13 cellular contexts compared by ENCODE assay signal in the genomic region with DNA sequence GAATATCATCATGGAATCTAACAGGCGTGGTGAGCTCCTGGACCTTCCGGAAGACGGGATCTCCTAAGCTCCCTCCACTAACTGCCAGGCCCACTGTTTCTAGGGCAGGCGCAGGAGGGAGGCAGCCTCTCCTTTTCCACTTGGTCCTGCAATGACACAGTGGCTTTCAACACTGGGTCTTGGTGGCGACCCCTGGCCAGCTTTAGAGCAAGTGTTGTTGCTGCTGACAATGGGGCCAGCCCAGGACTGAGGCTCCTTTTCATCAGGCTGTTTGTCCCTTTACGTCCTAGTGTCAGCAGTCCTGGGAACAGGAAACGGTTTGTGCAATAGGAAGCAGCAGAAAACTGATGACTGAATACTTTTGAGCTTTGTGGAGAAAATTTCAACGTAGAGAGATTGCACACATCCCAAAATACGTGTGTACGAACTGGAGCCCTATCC. TPM values are rescaled to one million over a fixed set of nuclear protein-coding genes. Genes with fewer than 3 reads are reported as not detected.
DNase-seq lines count a peak whose midpoint lies in the region; ATAC-seq, FAIRE-seq and TF ChIP-seq lines count a peak whose summit lies in the region.
"Had no signal": no experiment of that assay in that cellular context is flagged by ENCODE, and none has a peak within 500 bp of the region (broad histone marks: within the 10 kb centered on the region; RNA-seq: fewer than 3 reads in every experiment).

No MANE protein-coding gene starts in this region.

- POLR2A ChIA-PET in K562 (lab: Yijun Ruan, JAX): interaction anchor here (1.0 kb wide), 1 partner anchor 64 kb away, joined by 3 read pairs; no protein-coding TSS in a partner anchor

- no peak overlapping the region for H3K4me2 ChIP-seq in K562 (ENCODE audit: insufficient read depth, low read length)

- no peaks in the 10 kb centered on the region for H3K36me3 Mint-ChIP-seq in activated T-cell treated with anti-CD3 and anti-CD28 coated beads, Interleukin-2, amount 50 U/mL, for 24 hours (ENCODE audit: low read depth)

- no peak overlapping the region for H3K4me3 Mint-ChIP-seq in activated T-cell treated with anti-CD3 and anti-CD28 coated beads, Interleukin-2, amount 50 U/mL, for 24 hours

- CTCF ChIA-PET in K562 (lab: Yijun Ruan, JAX; ENCODE audit: low intra/inter-chr PET ratio): interaction anchor here (0.6 kb wide), 1 partner anchor 9 kb away, joined by 4 read pairs; no protein-coding TSS in a partner anchor

- intact Hi-C loops in K562 (cut with micrococcal nuclease) (loop anchor here (5.0 kb wide), 1 partner anchor 223 kb away; no protein-coding TSS in a partner anchor), right cardiac atrium (cut with DNase I) (loop anchor here in 2 of 4 donors (5.0 to 10.0 kb wide), 2 partner anchors 43 to 50 kb away; no protein-coding TSS in a partner anchor)

- peaks cover 14% of the 10 kb centered on the region for H3K4me1 Mint-ChIP-seq in activated T-cell treated with anti-CD3 and anti-CD28 coated beads, Interleukin-2, amount 50 U/mL, for 24 hours (ENCODE audit: low read depth)

- H4K20me1 ChIP-seq in K562 (replicated peaks; ENCODE audit: control insufficient read depth, insufficient read depth, low read length): no peaks in the 10 kb centered on the region

- TF ChIP-seq CTCF in K562 (IDR thresholded peaks at IDR 0.05 in 2 of 3, conservative IDR thresholded peaks at IDR 0.05 in 1 of 3; ENCODE audit: insufficient read depth in 2 of 3, low read depth in 1 of 3, low read length in 3 of 3): no peak

- no peaks in the 10 kb centered on the region for H3K4me1 ChIP-seq in K562 (replicated peaks in 1 of 2; ENCODE audit: control insufficient read depth in 2 of 2, insufficient read depth in 2 of 2, low read length in 2 of 2)
- peaks cover 8% of the 10 kb centered on the region for H3K4me1 ChIP-seq in right cardiac atrium (ENCODE audit: control insufficient read depth, insufficient read depth, low read length)
- H3K4me1 ChIP-seq in rectal smooth muscle tissue (ENCODE audit: control insufficient read depth, insufficient read depth, low read length): peaks cover 5% of the 10 kb centered on the region

- H3K9me3 ChIP-seq in K562 (replicated peaks; ENCODE audit: control insufficient read depth, insufficient read depth, low read depth, low read length) (no peaks in the 10 kb centered on the region), right cardiac atrium (ENCODE audit: control insufficient read depth, low read length) (no peaks in the 10 kb centered on the region)

- no TSS peak for BruUV-seq in K562 (replicated peaks; lab: Mats Ljungman, UMichigan)

- H3K36me3 ChIP-seq in K562 (ENCODE audit: control insufficient read depth, insufficient read depth, low read length) (no peaks in the 10 kb centered on the region), rectal smooth muscle tissue (ENCODE audit: control insufficient read depth, insufficient read depth, low read length) (no peaks in the 10 kb centered on the region)

- H3K79me2 ChIP-seq in K562 (ENCODE audit: control insufficient read depth, insufficient read depth, low read length): no peaks in the 10 kb centered on the region

- no peak for TF ChIP-seq EP300 in K562 (IDR thresholded peaks at IDR 0.05; ENCODE audit: low read length)

- FAIRE-seq in K562 (lab: Jason Lieb, UNC): no peak
- FAIRE-seq: small intestine had no signal

- peak; percentile 32 for ATAC-seq in K562
- ATAC-seq in right cardiac atrium: peak; percentile 84 to 87
- no peak for ATAC-seq in HG02973 (IDR thresholded peaks at IDR 0.05; ENCODE audit: unreplicated experiment)

- no peak for TF ChIP-seq RAD21 in K562 (CRISPR knock-in tag; conservative IDR thresholded peaks at IDR 0.05 in 1 of 2, IDR thresholded peaks at IDR 0.05 in 1 of 2)

- TF ChIP-seq POLR2A in K562 (conservative IDR thresholded peaks at IDR 0.05): no peak

- no peaks in the 10 kb centered on the region for H3K9me3 Mint-ChIP-seq in activated T-cell treated with anti-CD3 and anti-CD28 coated beads, Interleukin-2, amount 50 U/mL, for 24 hours
- H3K9me3 Mint-ChIP-seq: activated B cell treated with CpG ODN at 0.5 μM for 24 hours; activated naive CD8-positive, alpha-beta T cell treated with anti-CD3 and anti-CD28 coated beads, Interleukin-2, amount 50 U/mL, for 24 hours; stimulated activated naive CD8-positive, alpha-beta T cell treated with anti-CD3 and anti-CD28 coated beads, Interleukin-15, amount 100 ng/mL, for 72 hours had no signal

- H3K27ac ChIP-seq in K562 (ENCODE audit: extremely low read depth, low read depth, low read length) (no peak overlapping the region), right cardiac atrium (ENCODE audit: low read length) (peak overlapping the region; percentile 89), rectal smooth muscle tissue (ENCODE audit: low read depth, low read length) (peak overlapping the region; percentile 25)

- WGBS in K562 (ENCODE audit: insufficient coverage, low coverage, missing lambda C conversion rate): 50% methylated on average over 10 of the region's 10 CpGs
- WGBS in right cardiac atrium: 50% methylated on average over 10 of the region's 10 CpGs

- H3K4me3 ChIP-seq in K562 (no peak overlapping the region), right cardiac atrium (ENCODE audit: low read length) (no peak overlapping the region), rectal smooth muscle tissue (ENCODE audit: low read length) (no peak overlapping the region)

- no peaks in the 10 kb centered on the region for H3K9me1 ChIP-seq in K562 (ENCODE audit: control insufficient read depth, insufficient read depth, low read length)

- H3K27me3 Mint-ChIP-seq in activated T-cell treated with anti-CD3 and anti-CD28 coated beads, Interleukin-2, amount 50 U/mL, for 24 hours: no peaks in the 10 kb centered on the region
- H3K27me3 Mint-ChIP-seq: activated B cell treated with CpG ODN at 0.5 μM for 24 hours had no signal

- no peak overlapping the region for H3K27ac Mint-ChIP-seq in activated T-cell treated with anti-CD3 and anti-CD28 coated beads, Interleukin-2, amount 50 U/mL, for 24 hours

- in situ Hi-C loops in K562 (cut with MboI): no loop called here

- H3K9ac ChIP-seq in K562 (ENCODE audit: insufficient read depth in 1 of 2, low read depth in 2 of 2, low read length in 2 of 2) (no peak overlapping the region), rectal smooth muscle tissue (ENCODE audit: low read length) (no peak overlapping the region)

- H3K27me3 ChIP-seq in K562 (ENCODE audit: control insufficient read depth in 2 of 2, insufficient read depth in 2 of 2, low read length in 2 of 2) (peaks cover 0 to 4% of the 10 kb centered on the region in 2 experiments; a peak in 2 of 5 replicates), right cardiac atrium (ENCODE audit: control insufficient read depth, insufficient read depth) (no peaks in the 10 kb centered on the region), rectal smooth muscle tissue (ENCODE audit: control insufficient read depth, insufficient read depth, low read length) (no peaks in the 10 kb centered on the region)

- H2AFZ ChIP-seq in K562 (ENCODE audit: low read depth, low read length): no peak overlapping the region

- DNase-seq in GF-D8 (lab: John Stamatoyannopoulos, UW) (peak; percentile 40), K562 (ENCODE audit: extremely low read depth in 1 of 4, low spot score in 3 of 4) (no peak), right cardiac atrium (peak; percentile 43 to 77 (median 72)), RPMI8226 (no peak)
- no peak for DNase-seq in stimulated activated CD8-positive, alpha-beta memory T cell treated with anti-CD3 and anti-CD28 coated beads, Interleukin-4, amount 100 ng/mL, for 48 hours
- no peak for DNase-seq in activated T-cell treated with anti-CD3 and anti-CD28 coated beads, Interleukin-2, amount 50 U/mL, for 24 hours
- DNase-seq: activated naive CD8-positive, alpha-beta T cell treated with anti-CD3 and anti-CD28 coated beads, Interleukin-2, amount 50 U/mL, for 24 hours; Calu3; small intestine had no signal

TF ChIP-seq in K562, 482 proteins besides CTCF, POLR2A, EP300 and RAD21:
- no peak for TF ChIP-seq PTTG1 (tag; IDR thresholded peaks at IDR 0.05; ENCODE audit: low read depth)
- TF ChIP-seq C11orf30 (IDR thresholded peaks at IDR 0.05; ENCODE audit: low read depth): 0 out of 2 replicates have a peak, but pooled peaks have one; percentile 19
- peak; percentile 38; the same call in 1 of the 2 replicates for TF ChIP-seq ZNF316 (IDR thresholded peaks at IDR 0.05)

RNA-seq across cellular contexts. Expression of a gene that starts 9.7 kb away (rescaled TPM):
- total RNA-seq in K562 (2011; cell fraction: chromatin; rRNA removed; ENCODE audit: low replicate concordance): 91.7 and 174 TPM in 2 replicates
- total RNA-seq in K562 (2011; cell fraction: nucleolus; rRNA removed): 37.5 and 45.5 TPM in 2 replicates
- total RNA-seq in K562 (2011; cell fraction: nucleoplasm; rRNA removed): 95.0 and 184 TPM in 2 replicates
- total RNA-seq in K562 (2014; rRNA removed): 107 and 114 TPM in 2 replicates
- 123 and 145 TPM in 2 replicates for total RNA-seq in K562 (2014; rRNA removed; fragmentation: Illumina TruSeq; extraction: Trizol)
- 118 and 128 TPM in 2 replicates for total RNA-seq in K562 (2015; rRNA removed; fragmentation: Illumina TruSeq; extraction: Trizol)
- 129 and 142 TPM in 2 replicates for total RNA-seq in K562 (2021)
- polyA plus RNA-seq in K562 (2011; rRNA removed): 127 and 141 TPM in 2 replicates
- polyA plus RNA-seq in K562 (2011; cell fraction: cytosol; rRNA removed): 173 and 191 TPM in 2 replicates
- polyA plus RNA-seq in K562 (2011; cell fraction: nucleus; rRNA removed): 121 and 146 TPM in 2 replicates
- polyA plus RNA-seq in K562 (2012): 66.4 and 69.4 TPM in 2 replicates
- 170 and 215 TPM in 2 replicates for polyA plus RNA-seq in K562 (2014; fragmentation: Illumina TruSeq; extraction: Trizol)
- 10 to 100 TPM; 20.4 to 61.0 TPM for polyA plus RNA-seq in K562 (2014; fragmentation: Nextera tagmentation; extraction: Ambion mirVana)
- polyA plus RNA-seq in K562 (2014; rRNA removed): 91.1 and 92.9 TPM in 2 replicates
- 390 and 459 TPM in 2 replicates for polyA minus RNA-seq in K562 (2011; rRNA and poly(A)+ RNA removed)
- polyA minus RNA-seq in K562 (2011; cell fraction: cytosol; rRNA and poly(A)+ RNA removed): 157 and 234 TPM in 2 replicates
- 111 and 169 TPM in 2 replicates for polyA minus RNA-seq in K562 (2011; cell fraction: nucleus; rRNA and poly(A)+ RNA removed)
- total RNA-seq in right cardiac atrium: 100 to 1,000 TPM; 373 to 415 (median 375) TPM
- 100 TPM for polyA plus RNA-seq in right cardiac atrium

Comparison
In these comparisons a context has a peak if more than half of its experiments do, and no peak if none do; other contexts are left out.
1. DNase-seq: peak in GF-D8 (single experiment) and right cardiac atrium (3 of 3); none in K562 (0 of 4), stimulated activated CD8-positive, alpha-beta memory T cell treated with anti-CD3 and anti-CD28 coated beads, Interleukin-4, amount 100 ng/mL, for 48 hours (single experiment), RPMI8226 (single experiment) and activated T-cell treated with anti-CD3 and anti-CD28 coated beads, Interleukin-2, amount 50 U/mL, for 24 hours (single experiment).